In genomic region chr5:164139423-164139822, GRCh38 we compare ENCODE assay signal across 13 cellular contexts.
"Had no signal": no experiment of that assay in that cellular context is flagged by ENCODE, and none has a peak within 500 bp of the region (broad histone marks: within the 10 kb centered on the region; RNA-seq: fewer than 3 reads in every experiment).

No MANE protein-coding gene starts in this region.

- H3K4me1 ChIP-seq: body of pancreas, psoas muscle, right lobe of liver, upper lobe of right lung had no signal

- ATAC-seq: activated T-cell treated with anti-CD3 and anti-CD28 coated beads, Interleukin-2, amount 50 U/mL, for 72 hours; body of pancreas; psoas muscle; right lobe of liver; upper lobe of right lung had no signal

- H3K4me3 ChIP-seq: body of pancreas, lung, psoas muscle, right lobe of liver, upper lobe of right lung had no signal

- H3K27ac ChIP-seq: body of pancreas, psoas muscle, right lobe of liver, upper lobe of right lung had no signal

- H3K9me3 ChIP-seq: body of pancreas, psoas muscle, right lobe of liver, upper lobe of right lung had no signal

- FAIRE-seq: colon, islet of Langerhans had no signal

- H3K36me3 ChIP-seq: right lobe of liver, upper lobe of right lung had no signal

- DNase-seq: activated CD4-positive, alpha-beta T cell treated with anti-CD3 and anti-CD28 coated beads, Interleukin-2, amount 10 ng/mL, durations not matched to agents 7 days and 5 days; activated CD8-positive, alpha-beta memory T cell treated with anti-CD3 and anti-CD28 coated beads, Interleukin-2, amount 50 U/mL, for 48 hours; activated gamma-delta T cell; activated T-cell treated with anti-CD3 and anti-CD28 coated beads, Interleukin-2, amount 50 U/mL, for 72 hours; amygdala; body of pancreas; caudate nucleus; psoas muscle; right lobe of liver; upper lobe of right lung had no signal

- H3K27me3 ChIP-seq: body of pancreas, right lobe of liver, upper lobe of right lung had no signal
